ENCODE assay signal across 27 cellular contexts in genomic region chr4:140805293-140805692, GRCh38. TPM values are rescaled to one million over a fixed set of nuclear protein-coding genes. Genes with fewer than 3 reads are reported as not detected.
"Had no signal": no experiment of that assay in that cellular context is flagged by ENCODE, and none has a peak within 500 bp of the region (broad histone marks: within the 10 kb centered on the region; RNA-seq: fewer than 3 reads in every experiment).

No MANE protein-coding gene starts in this region.

- H3K36me3 ChIP-seq: adrenal gland, MG63 had no signal

- H3K4me1 ChIP-seq: adrenal gland had no signal

- H3K4me3 Mint-ChIP-seq: activated CD4-positive, alpha-beta memory T cell treated with anti-CD3 and anti-CD28 coated beads, Interleukin-2, amount 10 ng/mL, durations not matched to agents 7 days and 5 days; activated naive CD8-positive, alpha-beta T cell treated with anti-CD3 and anti-CD28 coated beads, Interleukin-2, amount 10 ng/mL, durations not matched to agents 7 days and 5 days; activated T-cell treated with anti-CD3 and anti-CD28 coated beads, Interleukin-2, amount 50 U/mL, for 72 hours had no signal

- H3K9me3 Mint-ChIP-seq: activated CD4-positive, alpha-beta memory T cell treated with anti-CD3 and anti-CD28 coated beads, Interleukin-2, amount 10 ng/mL, durations not matched to agents 7 days and 5 days; activated naive CD8-positive, alpha-beta T cell treated with anti-CD3 and anti-CD28 coated beads, Interleukin-2, amount 10 ng/mL, durations not matched to agents 7 days and 5 days; activated T-helper 2 cell treated with anti-CD3 and anti-CD28 coated beads, Interferon-gamma antibody, Interleukin-2, Interleukin-4, amounts not matched to agents 10 μg/mL and 5 μg/mL and 100 μg/mL, durations not matched to agents 14 hours and 24 hours and 36 hours had no signal

- H3K27me3 ChIP-seq: adrenal gland, MG63 had no signal

- H3K27ac ChIP-seq: adrenal gland had no signal

- H3K36me3 Mint-ChIP-seq: activated naive CD8-positive, alpha-beta T cell treated with anti-CD3 and anti-CD28 coated beads, Interleukin-2, amount 10 ng/mL, durations not matched to agents 7 days and 5 days had no signal

- DNase-seq: activated CD4-positive, alpha-beta memory T cell treated with anti-CD3 and anti-CD28 coated beads, Interleukin-2, amount 10 ng/mL, durations not matched to agents 7 days and 5 days; activated CD4-positive, alpha-beta T cell treated with anti-CD3 and anti-CD28 coated beads, Interleukin-2, amount 50 U/mL, for 1 hour; activated CD4-positive, CD25-positive, alpha-beta regulatory T cell; activated gamma-delta T cell treated with Interleukin-2 at 50 U/mL for 16 hours; activated naive CD4-positive, alpha-beta T cell treated with anti-CD3 and anti-CD28 coated beads, Interleukin-2, amount 50 U/mL, for 16 hours; activated naive CD8-positive, alpha-beta T cell treated with anti-CD3 and anti-CD28 coated beads, Interleukin-2, amount 10 ng/mL, durations not matched to agents 7 days and 5 days; activated T-cell treated with anti-CD3 and anti-CD28 coated beads for 4 hours; activated T-cell treated with anti-CD3 and anti-CD28 coated beads, Interleukin-2, amount 50 U/mL, for 72 hours; adrenal gland; anterior cingulate cortex; cerebellar nuclear complex; MG63; NCI-H1092 treated with DMSO at 0.1 percent for 48 hours; NCI-H1417 treated with DMSO at 0.1 percent for 48 hours; NCI-H1694; NCI-H2029; NCI-H2107; NCI-H2171 treated with DMSO at 0.1 percent for 48 hours; NCI-H226; NCI-H526 treated with DMSO at 0.1 percent for 48 hours; NCI-H82; PC-3; SHP77 treated with DMSO at 0.1 percent for 48 hours; T-helper 2 cell; T1000 had no signal

- H3K4me3 ChIP-seq: adrenal gland, MG63 had no signal

- ATAC-seq: activated T-cell treated with anti-CD3 and anti-CD28 coated beads, Interleukin-2, amount 50 U/mL, for 72 hours; PC-3 had no signal

- H3K27ac Mint-ChIP-seq: activated CD4-positive, alpha-beta memory T cell treated with anti-CD3 and anti-CD28 coated beads, Interleukin-2, amount 10 ng/mL, durations not matched to agents 7 days and 5 days; activated naive CD8-positive, alpha-beta T cell treated with anti-CD3 and anti-CD28 coated beads, Interleukin-2, amount 10 ng/mL, durations not matched to agents 7 days and 5 days; activated T-cell treated with anti-CD3 and anti-CD28 coated beads, Interleukin-2, amount 50 U/mL, for 72 hours; activated T-helper 2 cell treated with anti-CD3 and anti-CD28 coated beads, Interferon-gamma antibody, Interleukin-2, Interleukin-4, amounts not matched to agents 10 μg/mL and 5 μg/mL and 100 μg/mL, durations not matched to agents 14 hours and 24 hours and 36 hours had no signal

- H3K4me1 Mint-ChIP-seq: activated CD4-positive, alpha-beta memory T cell treated with anti-CD3 and anti-CD28 coated beads, Interleukin-2, amount 10 ng/mL, durations not matched to agents 7 days and 5 days; activated naive CD8-positive, alpha-beta T cell treated with anti-CD3 and anti-CD28 coated beads, Interleukin-2, amount 10 ng/mL, durations not matched to agents 7 days and 5 days had no signal

- H3K9me3 ChIP-seq: adrenal gland, MG63 had no signal

- FAIRE-seq: TTC549 had no signal

RNA-seq across cellular contexts. Expression of gene TBC1D9, which starts 49.1 kb away (rescaled TPM):
- total RNA-seq: activated T-cell treated with anti-CD3 and anti-CD28 coated beads, Interleukin-2, amount 50 U/mL, for 72 hours had no signal
